Comparison of ENCODE assay signal across 19 cellular contexts in the genomic region with DNA sequence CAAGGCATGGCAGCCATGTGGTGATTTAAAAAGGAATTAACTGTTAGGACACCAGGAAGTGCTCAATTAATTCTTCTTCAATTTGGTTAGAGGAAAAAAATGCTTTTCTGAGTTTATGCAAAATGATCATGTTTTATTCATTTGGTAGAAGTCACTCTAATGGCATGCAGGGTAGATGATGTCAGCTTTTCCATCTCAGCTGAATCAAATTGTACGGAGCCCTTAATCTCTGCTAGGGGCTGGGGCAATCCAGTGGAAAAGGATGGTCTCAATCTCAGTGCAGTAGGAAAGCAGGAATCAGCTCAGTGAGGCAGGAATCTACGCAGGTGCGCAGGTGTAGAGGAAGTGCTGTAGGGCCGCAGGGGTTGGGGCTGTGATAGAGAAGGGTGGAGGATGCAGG.
DNase-seq lines count a peak whose midpoint lies in the region; ATAC-seq, FAIRE-seq and TF ChIP-seq lines count a peak whose summit lies in the region.
"Had no signal": no experiment of that assay in that cellular context is flagged by ENCODE, and none has a peak within 500 bp of the region (broad histone marks: within the 10 kb centered on the region; RNA-seq: fewer than 3 reads in every experiment).

No MANE protein-coding gene starts in this region.

- TF ChIP-seq POLR2A in suprapubic skin (IDR thresholded peaks at IDR 0.05): no peak

- POLR2A ChIA-PET in SK-N-SH (lab: Yijun Ruan, JAX): no interaction called here

- DNase-seq in EH (ENCODE audit: low read depth) (peak; percentile 82), SK-N-SH (no peak), fibroblast of pulmonary artery (ENCODE audit: low read depth) (peak; percentile 21), suprapubic skin (ENCODE audit: low spot score in 2 of 2) (no peak), GM19239 (ENCODE audit: insufficient read length, low spot score) (no peak), midbrain (lab: John Stamatoyannopoulos, UW) (no peak)
- DNase-seq in activated naive CD4-positive, alpha-beta T cell treated with anti-CD3 and anti-CD28 coated beads, Interleukin-2, amount 50 U/mL, for 16 hours: no peak
- DNase-seq: activated CD4-positive, CD25-positive, alpha-beta regulatory T cell; CD4-positive, CD25-positive, alpha-beta regulatory T cell; DND-41; mammary epithelial cell; NCI-H2029 treated with DMSO at 0.1 percent for 48 hours; psoas muscle; spleen; thyroid gland had no signal

- CTCF ChIA-PET in SK-N-SH (lab: Yijun Ruan, JAX): interaction anchor here (1.0 kb wide), 1 partner anchor 251 kb away, joined by 3 read pairs; no protein-coding TSS in a partner anchor

- 80% methylated on average over 4 of the region's 4 CpGs for WGBS in SK-N-SH (ENCODE audit: low lambda C conversion rate)
- WGBS in suprapubic skin: 87% methylated on average over 4 of the region's 4 CpGs

- peak overlapping the region in 1 of 2 experiments; percentile 51; a peak in 2 of 4 replicates for H3K27ac ChIP-seq in SK-N-SH (ENCODE audit: low read depth in 2 of 2, low read length in 1 of 2)
- H3K27ac ChIP-seq in suprapubic skin: peak overlapping the region; percentile 67
- H3K27ac ChIP-seq: psoas muscle, thyroid gland had no signal

- no peak for TF ChIP-seq RAD21 in SK-N-SH (IDR thresholded peaks at IDR 0.05; ENCODE audit: low read length)

- no peak for TF ChIP-seq CTCF in SK-N-SH (IDR thresholded peaks at IDR 0.05)
- TF ChIP-seq CTCF in fibroblast of pulmonary artery (IDR thresholded peaks at IDR 0.05; ENCODE audit: low read length, missing control alignments): no peak
- no peak for TF ChIP-seq CTCF in suprapubic skin (IDR thresholded peaks at IDR 0.05)

- no peak for TF ChIP-seq EP300 in SK-N-SH (IDR thresholded peaks at IDR 0.05; ENCODE audit: borderline replicate concordance in 1 of 2, low read depth in 1 of 2, low read length in 1 of 2)
- no peak for TF ChIP-seq EP300 in suprapubic skin (IDR thresholded peaks at IDR 0.05)

- H3K4me1 ChIP-seq in SK-N-SH (ENCODE audit: control insufficient read depth in 1 of 2, insufficient read depth in 2 of 2, low read depth in 1 of 2, low read length in 1 of 2): peaks cover 11 to 21% of the 10 kb centered on the region in 2 experiments; a peak in 2 of 4 replicates
- H3K4me1 ChIP-seq in suprapubic skin: peaks cover 61% of the 10 kb centered on the region
- H3K4me1 ChIP-seq: psoas muscle had no signal

- H3K36me3 ChIP-seq in SK-N-SH (replicated peaks in 1 of 2; ENCODE audit: control insufficient read depth in 1 of 2, insufficient read depth in 2 of 2, low read length in 1 of 2): no peaks in the 10 kb centered on the region
- no peaks in the 10 kb centered on the region for H3K36me3 ChIP-seq in suprapubic skin
- H3K36me3 ChIP-seq: spleen, thyroid gland had no signal

- H2AFZ ChIP-seq in SK-N-SH (ENCODE audit: low read depth): no peak overlapping the region

- no peaks in the 10 kb centered on the region for H3K79me2 ChIP-seq in SK-N-SH (ENCODE audit: insufficient read depth)

- H3K9ac ChIP-seq in SK-N-SH: no peak overlapping the region

- no peaks in the 10 kb centered on the region for H4K20me1 ChIP-seq in SK-N-SH (ENCODE audit: insufficient read depth)

- peak overlapping the region; percentile 22; the same call in 1 of the 2 replicates for H3K4me2 ChIP-seq in SK-N-SH

- ATAC-seq in GM18870 (IDR thresholded peaks at IDR 0.05; ENCODE audit: unreplicated experiment): no peak
- ATAC-seq: natural killer cell treated with Interleukin-12 subunit alpha and Interleukin-12 subunit beta and Interleukin-15 and Interleukin-18, amount 100 ng/mL, for 72 hours; psoas muscle had no signal

- H3F3A ChIP-seq in SK-N-SH (replicated peaks; ENCODE audit: insufficient read depth): no peaks in the 10 kb centered on the region

- no peaks in the 10 kb centered on the region for H3K27me3 ChIP-seq in SK-N-SH (ENCODE audit: insufficient read depth)
- no peaks in the 10 kb centered on the region for H3K27me3 ChIP-seq in suprapubic skin
- H3K27me3 ChIP-seq: spleen, thyroid gland had no signal

- H3K4me3 ChIP-seq in SK-N-SH (ENCODE audit: low read depth in 2 of 2, low read length in 1 of 2) (no peak overlapping the region), fibroblast of pulmonary artery (replicated peaks; ENCODE audit: low read depth, low read length) (no peak overlapping the region), suprapubic skin (no peak overlapping the region)
- H3K4me3 ChIP-seq: psoas muscle, spleen, thyroid gland had no signal

- FAIRE-seq in GM19239 (lab: Jason Lieb, UNC): no peak
- FAIRE-seq: colon, islet of Langerhans had no signal

- H3K9me2 ChIP-seq in SK-N-SH: no peaks in the 10 kb centered on the region

- H3K9me3 ChIP-seq in SK-N-SH: no peaks in the 10 kb centered on the region
- H3K9me3 ChIP-seq in suprapubic skin: no peaks in the 10 kb centered on the region
- H3K9me3 ChIP-seq: psoas muscle, spleen, thyroid gland had no signal

TF ChIP-seq in SK-N-SH, 30 proteins besides CTCF, POLR2A, EP300 and RAD21:
- TF ChIP-seq GABPA (IDR thresholded peaks at IDR 0.05; ENCODE audit: low read depth) (no peak), FOSL2 (IDR thresholded peaks at IDR 0.05; ENCODE audit: borderline replicate concordance, low read depth) (peak; percentile 58; the same call in 1 of the 2 replicates), TCF12 (IDR thresholded peaks at IDR 0.05) (peak; percentile 41; the same call in 1 of the 2 replicates), GATA2 (CRISPR knock-in tag; IDR thresholded peaks at IDR 0.05) (no peak), FOXM1 (IDR thresholded peaks at IDR 0.05; ENCODE audit: low read depth) (no peak), JUND (IDR thresholded peaks at IDR 0.05) (peak; percentile 36; the same call in 1 of the 2 replicates)
- TF ChIP-seq, protein P1, sequence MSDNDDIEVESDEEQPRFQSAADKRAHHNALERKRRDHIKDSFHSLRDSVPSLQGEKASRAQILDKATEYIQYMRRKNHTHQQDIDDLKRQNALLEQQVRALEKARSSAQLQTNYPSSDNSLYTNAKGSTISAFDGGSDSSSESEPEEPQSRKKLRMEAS (IDR thresholded peaks at IDR 0.05; ENCODE audit: low read depth): peak; percentile 48; the same call in 1 of the 2 replicates

Comparison
In these comparisons a context has a peak if more than half of its experiments do, and no peak if none do; other contexts are left out.
1. DNase-seq: peak in EH (single experiment) and fibroblast of pulmonary artery (single experiment); none in SK-N-SH (single experiment), suprapubic skin (0 of 2), GM19239 (single experiment), midbrain (single experiment) and activated naive CD4-positive, alpha-beta T cell treated with anti-CD3 and anti-CD28 coated beads, Interleukin-2, amount 50 U/mL, for 16 hours (single experiment).